9 cellular contexts compared by ENCODE assay signal in the genomic region with DNA sequence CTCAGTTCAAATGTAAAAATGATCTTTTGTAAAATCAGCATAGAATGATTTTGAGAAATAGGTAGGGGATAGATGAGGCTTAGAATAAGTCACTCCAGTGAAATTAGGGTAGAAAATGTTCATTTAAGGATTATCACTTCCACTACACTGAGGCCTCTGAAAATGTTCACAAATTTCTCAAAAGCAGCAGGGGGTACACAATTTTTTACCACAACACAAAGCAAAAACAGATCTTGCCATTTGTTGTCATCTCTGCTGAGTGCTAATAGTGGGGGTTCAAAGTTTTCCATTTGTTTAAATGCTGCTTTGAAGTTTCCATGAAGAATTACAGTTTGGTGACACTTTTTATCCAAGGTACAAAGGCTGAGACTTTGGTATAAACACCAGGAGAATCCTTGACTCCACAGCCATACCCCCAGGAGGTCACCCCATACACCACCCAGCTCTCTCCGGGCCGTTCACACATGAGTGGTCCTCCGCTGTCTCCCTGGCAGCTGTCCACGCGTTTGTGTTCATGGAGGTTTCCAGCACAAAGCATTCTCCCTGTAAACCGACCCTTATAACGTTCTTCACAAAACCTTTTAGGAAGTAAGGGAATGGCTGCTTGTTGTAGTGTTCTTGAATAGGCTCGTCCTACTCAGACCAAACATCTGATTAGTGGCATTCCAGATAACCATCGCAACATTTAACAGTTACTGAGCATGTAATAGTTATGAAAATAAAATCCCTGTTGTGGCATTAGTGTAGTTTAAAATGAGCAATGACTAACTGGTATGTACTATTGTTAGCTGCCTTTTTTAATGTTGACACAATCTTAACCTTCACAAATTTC.
DNase-seq lines count a peak whose midpoint lies in the region; ATAC-seq, FAIRE-seq and TF ChIP-seq lines count a peak whose summit lies in the region.
"Had no signal": no experiment of that assay in that cellular context is flagged by ENCODE, and none has a peak within 500 bp of the region (broad histone marks: within the 10 kb centered on the region; RNA-seq: fewer than 3 reads in every experiment).

No MANE protein-coding gene starts in this region.

- H3K9me1 ChIP-seq in keratinocyte (ENCODE audit: control insufficient read depth, extremely low read depth, insufficient read depth, low read length): no peaks in the 10 kb centered on the region

- CTCF ChIA-PET in CD4-positive, alpha-beta T cell (lab: Charles Lee): no interaction called here

- FAIRE-seq in TTC549 (lab: Jason Lieb, UNC) (peak; percentile 33), keratinocyte (lab: Jason Lieb, UNC) (no peak)

- dilution Hi-C loops in keratinocyte (cut with MboI; ENCODE audit: extremely low pct_ligation_motif_present, low sequenced_read_pairs): no loop called here

- H3K4me1 ChIP-seq in keratinocyte (ENCODE audit: control insufficient read depth, extremely low read depth, insufficient read depth, low read length): peaks cover 37% of the 10 kb centered on the region

- H3K27me3 ChIP-seq in CD4-positive, alpha-beta T cell (ENCODE audit: control insufficient read depth, insufficient read depth, low read length): no peaks in the 10 kb centered on the region
- H3K27me3 ChIP-seq in H7 (ENCODE audit: control insufficient read depth, insufficient read depth, low read length): no peaks in the 10 kb centered on the region
- H3K27me3 ChIP-seq in keratinocyte (ENCODE audit: control insufficient read depth, extremely low read depth, insufficient read depth, low read length): no peaks in the 10 kb centered on the region
- H3K27me3 ChIP-seq: left lung had no signal

- POLR2A ChIA-PET in CD4-positive, alpha-beta T cell (lab: Charles Lee): no interaction called here

- H3K4me3 ChIP-seq in H7 (ENCODE audit: insufficient read depth, low read depth, low read length) (no peak overlapping the region), keratinocyte (ENCODE audit: control insufficient read depth in 2 of 3, extremely low read depth in 1 of 3, insufficient read depth in 2 of 3, low read depth in 1 of 3, low read length in 3 of 3) (no peak overlapping the region)

- H3K4me1 Mint-ChIP-seq in CD4-positive, alpha-beta T cell (ENCODE audit: low read depth): peaks cover 63% of the 10 kb centered on the region

- no peaks in the 10 kb centered on the region for H3K9me3 ChIP-seq in CD4-positive, alpha-beta T cell (ENCODE audit: control insufficient read depth, low read length)
- H3K9me3 ChIP-seq in keratinocyte (ENCODE audit: control insufficient read depth, low read depth, low read length): no peaks in the 10 kb centered on the region
- H3K9me3 ChIP-seq: left lung had no signal

- peaks cover 15% of the 10 kb centered on the region for H3K79me2 ChIP-seq in keratinocyte (ENCODE audit: control insufficient read depth, insufficient read depth, low read length)

- peak overlapping the region; percentile 95 for H3K27ac Mint-ChIP-seq in CD4-positive, alpha-beta T cell

- no peak overlapping the region for H2AFZ ChIP-seq in keratinocyte (ENCODE audit: control insufficient read depth, low read length)

- H3K27ac ChIP-seq in CD4-positive, alpha-beta T cell (ENCODE audit: low read depth, low read length): no peak overlapping the region
- H3K27ac ChIP-seq in keratinocyte (ENCODE audit: control insufficient read depth, insufficient read depth, low read length): peak overlapping the region; percentile 13

- peaks cover 63% of the 10 kb centered on the region for H3K36me3 Mint-ChIP-seq in CD4-positive, alpha-beta T cell (ENCODE audit: low read depth)

- no peak for TF ChIP-seq CTCF in CD4-positive, alpha-beta T cell (IDR thresholded peaks at IDR 0.05)
- TF ChIP-seq CTCF in keratinocyte (optimal IDR thresholded peaks at IDR 0.05 in 1 of 3, IDR thresholded peaks at IDR 0.05 in 1 of 3, conservative IDR thresholded peaks at IDR 0.05 in 1 of 3; ENCODE audit: extremely low read depth in 1 of 3, insufficient read depth in 2 of 3, low read length in 3 of 3): no peak

- no peak overlapping the region for H3K9ac ChIP-seq in keratinocyte (ENCODE audit: control insufficient read depth, extremely low read depth, insufficient read depth, low read length)

- H3K4me2 ChIP-seq in keratinocyte (ENCODE audit: control insufficient read depth, extremely low read depth, insufficient read depth, low read depth, low read length): no peak overlapping the region

- H4K20me1 ChIP-seq in keratinocyte (ENCODE audit: control insufficient read depth, extremely low read depth, insufficient read depth, low read length): no peaks in the 10 kb centered on the region

- H3K27me3 Mint-ChIP-seq in CD4-positive, alpha-beta T cell: no peaks in the 10 kb centered on the region

- DNase-seq in CD4-positive, alpha-beta T cell: no peak
- DNase-seq in H7 (peak; percentile 16), keratinocyte (ENCODE audit: low read depth, low spot score) (no peak), NCI-H1436 (lab: John Stamatoyannopoulos, UW) (no peak), mesenteric fat pad (ENCODE audit: low spot score) (no peak), head of caudate nucleus (no peak)

- no peaks in the 10 kb centered on the region for H3K9me3 Mint-ChIP-seq in CD4-positive, alpha-beta T cell

- H3K4me3 Mint-ChIP-seq in CD4-positive, alpha-beta T cell: peak overlapping the region; percentile 59

- ATAC-seq in CD4-positive, alpha-beta T cell (ENCODE audit: poor library complexity): no peak
- ATAC-seq in GM18867 (IDR thresholded peaks at IDR 0.05; ENCODE audit: unreplicated experiment): no peak

- H3K36me3 ChIP-seq in H7 (replicated peaks; ENCODE audit: control insufficient read depth, insufficient read depth, low read length) (peaks cover 5% of the 10 kb centered on the region; the same call in 1 of the 2 replicates), keratinocyte (ENCODE audit: control insufficient read depth in 2 of 2, extremely low read depth in 1 of 2, insufficient read depth in 2 of 2, low read length in 2 of 2) (peaks cover 2 to 19% of the 10 kb centered on the region in 2 experiments)

- intact Hi-C loops in CD4-positive, alpha-beta T cell (cut with DNase I, micrococcal nuclease): loop anchor here (1.0 to 5.0 kb wide), 4 partner anchors 71 to 403 kb away; a partner anchor contains a TSS
- intact Hi-C loops in head of caudate nucleus (cut with DNase I): no loop called here
